In genomic region chr6:152595507-152595906, GRCh38 we compare ENCODE assay signal across 9 cellular contexts. TPM values are rescaled to one million over a fixed set of nuclear protein-coding genes. Genes with fewer than 3 reads are reported as not detected.
DNase-seq lines count a peak whose midpoint lies in the region; ATAC-seq, FAIRE-seq and TF ChIP-seq lines count a peak whose summit lies in the region.
"Had no signal": no experiment of that assay in that cellular context is flagged by ENCODE, and none has a peak within 500 bp of the region (broad histone marks: within the 10 kb centered on the region; RNA-seq: fewer than 3 reads in every experiment).

No MANE protein-coding gene starts in this region.

- H3K4me3 ChIP-seq in DND-41 (ENCODE audit: low read depth in 1 of 2, low read length in 2 of 2) (no peak overlapping the region), HL-60 (replicated peaks; ENCODE audit: insufficient read depth, low read length) (no peak overlapping the region), mesendoderm (ENCODE audit: low read length) (no peak overlapping the region), small intestine (ENCODE audit: low read depth in 1 of 2, low read length in 2 of 2) (no peak overlapping the region)
- H3K4me3 ChIP-seq: esophagus muscularis mucosa had no signal

- no peak overlapping the region for H3K9ac ChIP-seq in DND-41 (ENCODE audit: low read depth, low read length)
- H3K9ac ChIP-seq in mesendoderm (ENCODE audit: low read length), result no peak overlapping the region

- no peak for DNase-seq in DND-41
- DNase-seq in HL-60 (ENCODE audit: low read depth in 1 of 2, low spot score in 1 of 2), result no peak
- peak; percentile 48 for DNase-seq in mesendoderm
- DNase-seq in NCI-H345 (lab: John Stamatoyannopoulos, UW), result no peak
- no peak for DNase-seq in small intestine
- DNase-seq in NCI-H2029 (lab: John Stamatoyannopoulos, UW), result no peak
- DNase-seq in urothelium cell line (ENCODE audit: low spot score), result no peak

- H3K27ac ChIP-seq in DND-41 (ENCODE audit: low read length), result no peak overlapping the region
- no peak overlapping the region for H3K27ac ChIP-seq in HL-60 (replicated peaks)
- no peak overlapping the region for H3K27ac ChIP-seq in mesendoderm (ENCODE audit: low read depth, low read length)
- no peak overlapping the region for H3K27ac ChIP-seq in small intestine (ENCODE audit: low read depth in 1 of 2, low read length in 1 of 2)
- H3K27ac ChIP-seq: esophagus muscularis mucosa had no signal

- H4K5ac ChIP-seq in mesendoderm (ENCODE audit: low read length), result no peak overlapping the region

- peaks cover 0 to 5% (median 0%) of the 10 kb centered on the region in 5 experiments for H3K9me3 Mint-ChIP-seq in brain

- no peak overlapping the region for H3K4ac ChIP-seq in mesendoderm (ENCODE audit: low read depth, low read length)

- H3K23ac ChIP-seq in mesendoderm (ENCODE audit: low read length), result no peak overlapping the region

- H2AFZ ChIP-seq in DND-41 (ENCODE audit: low read depth, low read length), result no peak overlapping the region

- H3K9me3 ChIP-seq in DND-41 (ENCODE audit: insufficient read depth, low read length, severe bottlenecking), result no peaks in the 10 kb centered on the region
- H3K9me3 ChIP-seq in small intestine (ENCODE audit: control insufficient read depth, low read depth), result no peaks in the 10 kb centered on the region
- H3K9me3 ChIP-seq: esophagus muscularis mucosa had no signal

- no peak overlapping the region for H2BK5ac ChIP-seq in mesendoderm (ENCODE audit: low read length)

- no peaks in the 10 kb centered on the region for H3K27me3 ChIP-seq in DND-41 (ENCODE audit: insufficient read depth, low read length, poor library complexity)
- no peaks in the 10 kb centered on the region for H3K27me3 ChIP-seq in HL-60 (ENCODE audit: insufficient read depth, poor library complexity, severe bottlenecking)
- H3K27me3 ChIP-seq in mesendoderm (ENCODE audit: insufficient read depth, low read length, poor library complexity), result no peaks in the 10 kb centered on the region
- no peaks in the 10 kb centered on the region for H3K27me3 ChIP-seq in small intestine (ENCODE audit: control insufficient read depth in 2 of 2, insufficient read depth in 2 of 2, low read length in 2 of 2)
- H3K27me3 ChIP-seq: esophagus muscularis mucosa had no signal

- H2AK5ac ChIP-seq in mesendoderm (ENCODE audit: low read length), result no peak overlapping the region

- H3K4me1 ChIP-seq in DND-41 (ENCODE audit: insufficient read depth, low read length), result no peaks in the 10 kb centered on the region
- no peaks in the 10 kb centered on the region for H3K4me1 ChIP-seq in mesendoderm (ENCODE audit: control insufficient read depth, low read depth, low read length)
- H3K4me1 ChIP-seq in small intestine (ENCODE audit: control insufficient read depth in 2 of 2, insufficient read depth in 1 of 2, low read depth in 1 of 2, low read length in 1 of 2), result no peaks in the 10 kb centered on the region

- H3K27ac Mint-ChIP-seq in brain, result no peak overlapping the region

- no peaks in the 10 kb centered on the region for H3K27me3 Mint-ChIP-seq in brain

- no peaks in the 10 kb centered on the region for H3K4me1 Mint-ChIP-seq in brain

- H3K36me3 ChIP-seq in DND-41 (ENCODE audit: insufficient read depth, low read length) (no peaks in the 10 kb centered on the region), mesendoderm (ENCODE audit: control insufficient read depth, insufficient read depth, low read length) (no peaks in the 10 kb centered on the region), small intestine (ENCODE audit: control insufficient read depth in 2 of 2, insufficient read depth in 2 of 2, low read length in 2 of 2) (no peaks in the 10 kb centered on the region)
- H3K36me3 ChIP-seq: esophagus muscularis mucosa had no signal

- H4K8ac ChIP-seq in mesendoderm (ENCODE audit: low read depth, low read length), result no peak overlapping the region

- H3K56ac ChIP-seq in mesendoderm (ENCODE audit: low read length), result no peak overlapping the region

- no peak overlapping the region for H3K4me3 Mint-ChIP-seq in brain

- H3K79me2 ChIP-seq in DND-41 (ENCODE audit: insufficient read depth, low read length) (no peaks in the 10 kb centered on the region), mesendoderm (ENCODE audit: control insufficient read depth, insufficient read depth, low read length) (no peaks in the 10 kb centered on the region)

- no peaks in the 10 kb centered on the region for H4K20me1 ChIP-seq in DND-41 (ENCODE audit: insufficient read depth, low read length)

- H3K36me3 Mint-ChIP-seq in brain, result no peaks in the 10 kb centered on the region

- FAIRE-seq in small intestine (lab: Jason Lieb, UNC) (no peak), urothelium cell line (lab: Jason Lieb, UNC) (no peak)

- no peaks in the 10 kb centered on the region for H3K79me1 ChIP-seq in mesendoderm (ENCODE audit: low read length)

- H3K4me2 ChIP-seq in DND-41 (ENCODE audit: insufficient read depth, low read length) (no peak overlapping the region), mesendoderm (ENCODE audit: low read length) (no peak overlapping the region)

- H2BK120ac ChIP-seq in mesendoderm (ENCODE audit: low read depth, low read length), result no peak overlapping the region

- no CpG with 5 or more reads among the region's 4 CpGs for WGBS in mesendoderm (ENCODE audit: extremely low coverage, insufficient coverage, low lambda C conversion rate)
- whole genome bisulfite sequencing in small intestine, 3 donors, result 48 to 59% (median 54%) methylated on average over 4 of the region's 4 CpGs

- no peak for ATAC-seq in DND-41 (ENCODE audit: insufficient read depth, low read depth)

- H2BK15ac ChIP-seq in mesendoderm (replicated peaks; ENCODE audit: low read depth), result no peak overlapping the region

- TF ChIP-seq CTCF in DND-41 (IDR thresholded peaks at IDR 0.05; ENCODE audit: borderline replicate concordance, extremely low read depth, low read length, poor library complexity, severe bottlenecking), result peak; percentile 30
- TF ChIP-seq CTCF in HL-60 (IDR thresholded peaks at IDR 0.05; ENCODE audit: insufficient read depth, low read length), result peak; percentile 31
- peak; percentile 27 to 56 for TF ChIP-seq CTCF in brain (conservative IDR thresholded peaks at IDR 0.05)

- no peak overlapping the region for H3K18ac ChIP-seq in mesendoderm (ENCODE audit: low read length)

RNA-seq across cellular contexts. Expression of gene SYNE1, which starts 41.7 kb away (rescaled TPM):
- polyA plus RNA-seq in brain (ENCODE audit: insufficient read depth, low read depth, low replicate concordance) (18.3 TPM), small intestine (10 to 100 TPM in 1 of 3 donors, 1 to 10 TPM in 2; 4.0 to 13.5 (median 4.6) TPM)
- polyA plus RNA-seq in mesendoderm (2013, experiment 1 of 2), result 2.3 TPM
- 2.3 TPM for polyA plus RNA-seq in mesendoderm (2013, experiment 2 of 2)
